ENCODE assay signal across 17 cellular contexts in genomic region chrX:45068555-45068954, GRCh38.
DNase-seq lines count a peak whose midpoint lies in the region; ATAC-seq lines count a peak whose summit lies in the region.
"Had no signal": no experiment of that assay in that cellular context is flagged by ENCODE, and none has a peak within 500 bp of the region (broad histone marks: within the 10 kb centered on the region; RNA-seq: fewer than 3 reads in every experiment).

No MANE protein-coding gene starts in this region.

- peaks cover 57% of the 10 kb centered on the region for H3K4me1 Mint-ChIP-seq in activated naive CD4-positive, alpha-beta T cell treated with anti-CD3 and anti-CD28 coated beads, Interleukin-2, amount 50 U/mL, for 24 hours
- H3K4me1 Mint-ChIP-seq in activated CD4-positive, alpha-beta memory T cell treated with anti-CD3 and anti-CD28 coated beads for 36 hours (ENCODE audit: low read depth): peaks cover 49% of the 10 kb centered on the region

- H3K4me3 Mint-ChIP-seq in activated naive CD4-positive, alpha-beta T cell treated with anti-CD3 and anti-CD28 coated beads, Interleukin-2, amount 50 U/mL, for 24 hours: no peak overlapping the region
- peak overlapping the region; percentile 51 for H3K4me3 Mint-ChIP-seq in activated CD4-positive, alpha-beta memory T cell treated with anti-CD3 and anti-CD28 coated beads for 36 hours

- no peak for DNase-seq in activated naive CD4-positive, alpha-beta T cell treated with anti-CD3 and anti-CD28 coated beads, Interleukin-2, amount 50 U/mL, for 16 hours
- no peak for DNase-seq in activated CD4-positive, alpha-beta memory T cell treated with anti-CD3 and anti-CD28 coated beads for 36 hours
- DNase-seq in iris pigment epithelial cell (ENCODE audit: low read depth): peak; percentile 17
- DNase-seq in NCI-H2227 (lab: John Stamatoyannopoulos, UW; ENCODE audit: unreplicated experiment): no peak
- no peak for DNase-seq in SKM-1 treated with dmso at 0.1 percent for 144 hours (lab: John Stamatoyannopoulos, UW; ENCODE audit: unreplicated experiment)
- no peak for DNase-seq in HK-2 (ENCODE audit: unreplicated experiment)
- DNase-seq: activated CD4-positive, alpha-beta T cell treated with anti-CD3 and anti-CD28 coated beads, Interleukin-2, amount 50 U/mL, for 1 hour; aorta; GF-D8; glutamatergic neuron; left ventricle myocardium superior; NCI-H1930; NK-92 treated with Interleukin-12 subunit alpha and Interleukin-12 subunit beta, amount 100 ng/mL, for 24 hours; occipital lobe had no signal

- no peaks in the 10 kb centered on the region for H3K27me3 Mint-ChIP-seq in activated naive CD4-positive, alpha-beta T cell treated with anti-CD3 and anti-CD28 coated beads, Interleukin-2, amount 50 U/mL, for 24 hours
- H3K27me3 Mint-ChIP-seq in activated CD4-positive, alpha-beta memory T cell treated with anti-CD3 and anti-CD28 coated beads for 36 hours: no peaks in the 10 kb centered on the region

- peaks cover 15% of the 10 kb centered on the region for H3K36me3 Mint-ChIP-seq in activated naive CD4-positive, alpha-beta T cell treated with anti-CD3 and anti-CD28 coated beads, Interleukin-2, amount 50 U/mL, for 24 hours
- peaks cover 39% of the 10 kb centered on the region for H3K36me3 Mint-ChIP-seq in activated CD4-positive, alpha-beta memory T cell treated with anti-CD3 and anti-CD28 coated beads for 36 hours

- H3K9me3 Mint-ChIP-seq in activated naive CD4-positive, alpha-beta T cell treated with anti-CD3 and anti-CD28 coated beads, Interleukin-2, amount 50 U/mL, for 24 hours: no peaks in the 10 kb centered on the region
- peaks cover 6% of the 10 kb centered on the region for H3K9me3 Mint-ChIP-seq in activated CD4-positive, alpha-beta memory T cell treated with anti-CD3 and anti-CD28 coated beads for 36 hours

- intact Hi-C loops in activated CD4-positive, alpha-beta memory T cell treated with anti-CD3 and anti-CD28 coated beads for 36 hours (cut with micrococcal nuclease): no loop called here

- POLR2A ChIA-PET in activated CD4-positive, alpha-beta memory T cell treated with anti-CD3 and anti-CD28 coated beads for 36 hours (lab: Charles Lee): no interaction called here

- ATAC-seq in GM19467 (IDR thresholded peaks at IDR 0.05; ENCODE audit: unreplicated experiment): no peak
- ATAC-seq: left ventricle myocardium superior, SK-N-SH treated with all-trans-retinoic acid at 6 μM for 48 hours had no signal

- H3K27ac Mint-ChIP-seq in activated naive CD4-positive, alpha-beta T cell treated with anti-CD3 and anti-CD28 coated beads, Interleukin-2, amount 50 U/mL, for 24 hours: peak overlapping the region; percentile 95
- peak overlapping the region; percentile 85 for H3K27ac Mint-ChIP-seq in activated CD4-positive, alpha-beta memory T cell treated with anti-CD3 and anti-CD28 coated beads for 36 hours

- CTCF ChIA-PET in activated CD4-positive, alpha-beta memory T cell treated with anti-CD3 and anti-CD28 coated beads for 36 hours (lab: Charles Lee): interaction anchor here (1.4 kb wide), 1 partner anchor 123 kb away, joined by 5 read pairs; no protein-coding TSS in a partner anchor
